Comparison of ENCODE assay signal across 23 cellular contexts in the genomic region with DNA sequence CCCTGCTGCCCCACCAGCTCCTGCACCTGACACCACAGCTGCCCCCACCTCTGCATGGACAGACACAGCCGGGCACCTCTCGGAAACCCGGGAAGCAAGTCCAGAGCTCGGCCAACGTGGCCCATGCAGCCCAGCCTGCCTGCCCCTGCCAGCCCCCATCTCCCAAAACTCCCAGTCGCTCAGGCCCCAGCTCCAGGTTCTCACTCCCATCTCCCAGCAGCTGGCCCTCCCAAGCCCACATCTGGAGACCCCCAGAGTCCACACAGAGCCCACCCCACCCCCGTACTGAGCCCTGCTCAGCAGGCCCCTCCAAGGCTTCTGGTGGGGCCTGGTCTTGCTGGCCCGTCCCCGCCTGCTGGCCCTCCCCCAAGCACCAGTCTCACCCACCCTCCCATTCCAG. TPM values are rescaled to one million over a fixed set of nuclear protein-coding genes. Genes with fewer than 3 reads are reported as not detected.
"Had no signal": no experiment of that assay in that cellular context is flagged by ENCODE, and none has a peak within 500 bp of the region (broad histone marks: within the 10 kb centered on the region; RNA-seq: fewer than 3 reads in every experiment).

No MANE protein-coding gene starts in this region.

- H3K27me3 ChIP-seq: MG63, SJCRH30 had no signal

- H3K4me3 ChIP-seq: MG63, SJCRH30 had no signal

- H3K36me3 ChIP-seq: MG63, SJCRH30 had no signal

- H3K4me1 ChIP-seq: SJCRH30 had no signal

- DNase-seq: IMR-90, Karpas-422, KG1, MG63, NCI-H1092, NCI-H1105 treated with DMSO at 0.1 percent for 48 hours, NCI-H1417 treated with DMSO at 0.1 percent for 48 hours, NCI-H146, NCI-H1694 treated with DMSO at 0.1 percent for 48 hours, NCI-H1930, NCI-H2081, NCI-H2107, NCI-H2227 treated with DMSO at 0.1 percent for 48 hours, NCI-H524, NCI-H526 treated with DMSO at 0.1 percent for 48 hours, NCI-H748 treated with DMSO at 0.1 percent for 48 hours, SHP77 treated with DMSO at 0.1 percent for 48 hours, SJCRH30 had no signal

- FAIRE-seq: HepG2, RCC 7860 had no signal

- H3K27ac ChIP-seq: SJCRH30 had no signal

- H3K9me3 ChIP-seq: MG63, SJCRH30 had no signal

- ATAC-seq: HepG2, SK-N-SH treated with all-trans-retinoic acid at 6 μM for 48 hours had no signal

RNA-seq across cellular contexts. Expression of a gene that starts 32.2 kb away (rescaled TPM):
- total RNA-seq: HepG2, HT1080, IMR-90, NCI-H460, SJCRH30 had no signal
- polyA plus RNA-seq: HepG2, IMR-90 had no signal

RNA-seq across cellular contexts. Expression of a gene that starts 37.8 kb away (rescaled TPM):
- total RNA-seq: HepG2, HT1080 had no signal

RNA-seq across cellular contexts. Expression of a gene that starts 39.9 kb away (rescaled TPM):
- total RNA-seq: HepG2, IMR-90, NCI-H460 had no signal
- polyA plus RNA-seq: HepG2, IMR-90 had no signal
